20 cellular contexts compared by ENCODE assay signal in genomic region chr5:137185193-137185592, GRCh38.
"Had no signal": no experiment of that assay in that cellular context is flagged by ENCODE, and none has a peak within 500 bp of the region (broad histone marks: within the 10 kb centered on the region; RNA-seq: fewer than 3 reads in every experiment).

No MANE protein-coding gene starts in this region.

- DNase-seq: colonic mucosa; cortex of kidney; effector CD8-positive, alpha-beta T cell; effector memory CD8-positive, alpha-beta T cell; endodermal cell; erythroblast; esophagus squamous epithelium; foreskin fibroblast; foreskin melanocyte; gastrocnemius medialis; glutamatergic neuron; head of caudate nucleus; heart right ventricle; hippocampal formation; left cardiac atrium; left lung; left ventricle myocardium superior; lower lobe of right lung; mesenchymal stem cell; naive thymus-derived CD4-positive, alpha-beta T cell had no signal
